ENCODE assay signal across 26 cellular contexts in the genomic region with DNA sequence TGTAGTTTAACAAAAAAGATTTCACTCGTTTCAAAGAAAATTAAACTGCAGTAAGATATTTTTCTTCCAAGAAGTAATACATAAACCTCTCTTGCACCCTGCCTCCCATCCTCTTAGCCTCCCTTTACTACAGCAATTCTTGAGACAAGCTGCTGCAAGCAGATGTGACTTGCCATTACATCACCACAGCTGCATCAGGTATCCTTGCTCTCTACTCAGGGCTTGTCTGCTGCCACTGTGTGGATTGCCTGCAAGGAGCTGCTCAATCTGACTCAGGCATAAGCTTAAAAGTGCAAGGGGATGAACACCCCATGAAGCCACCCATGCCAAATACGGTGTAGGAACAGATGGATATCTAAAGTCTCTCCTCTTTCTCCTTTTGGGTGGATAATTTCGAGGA.
"Had no signal": no experiment of that assay in that cellular context is flagged by ENCODE, and none has a peak within 500 bp of the region (broad histone marks: within the 10 kb centered on the region; RNA-seq: fewer than 3 reads in every experiment).

No MANE protein-coding gene starts in this region.

- H3K9ac ChIP-seq: neural progenitor cell, parathyroid adenoma had no signal

- FAIRE-seq: endometrium, keratinocyte, small intestine, urothelium cell line had no signal

- H3K4me1 Mint-ChIP-seq: central memory CD8-positive, alpha-beta T cell; naive thymus-derived CD4-positive, alpha-beta T cell; nephron; neural progenitor cell; stimulated activated naive CD8-positive, alpha-beta T cell treated with anti-CD3 and anti-CD28 coated beads, Interleukin-15, amount 100 ng/mL, for 72 hours had no signal

- H3K27ac ChIP-seq: coronary artery, gastrocnemius medialis, neural progenitor cell, parathyroid adenoma, right lobe of liver, tibial artery, upper lobe of left lung had no signal

- H3K27me3 Mint-ChIP-seq: central memory CD8-positive, alpha-beta T cell; naive thymus-derived CD4-positive, alpha-beta T cell; progenitor cell of endocrine pancreas; stimulated activated naive CD8-positive, alpha-beta T cell treated with anti-CD3 and anti-CD28 coated beads, Interleukin-15, amount 100 ng/mL, for 72 hours had no signal

- H3K27ac Mint-ChIP-seq: naive thymus-derived CD4-positive, alpha-beta T cell; nephron; neural progenitor cell; progenitor cell of endocrine pancreas; stimulated activated naive CD8-positive, alpha-beta T cell treated with anti-CD3 and anti-CD28 coated beads, Interleukin-15, amount 100 ng/mL, for 72 hours had no signal

- DNase-seq: dermis blood vessel endothelial cell; effector memory CD4-positive, alpha-beta T cell; gastrocnemius medialis; head of caudate nucleus; mesenchymal stem cell; midbrain; naive thymus-derived CD4-positive, alpha-beta T cell; right lobe of liver; small intestine; stimulated activated CD4-positive, alpha-beta T cell treated with anti-CD3 and anti-CD28 coated beads, Interleukin-15, amount 100 ng/mL, for 24 hours; stimulated activated CD4-positive, alpha-beta T cell treated with anti-CD3 and anti-CD28 coated beads, Interleukin-2, amount 100 ng/mL, for 48 hours; stimulated activated CD8-positive, alpha-beta memory T cell treated with anti-CD3 and anti-CD28 coated beads, Interleukin-4, amount 100 ng/mL, for 48 hours; stimulated activated naive CD4-positive, alpha-beta T cell; stimulated activated naive CD8-positive, alpha-beta T cell treated with anti-CD3 and anti-CD28 coated beads, Interleukin-15, amount 100 ng/mL, for 72 hours; tibial artery; upper lobe of left lung had no signal

- H3K27me3 ChIP-seq: gastrocnemius medialis, neural progenitor cell, right lobe of liver, tibial artery, upper lobe of left lung had no signal

- H3K79me2 ChIP-seq: parathyroid adenoma had no signal

- H3K4me1 ChIP-seq: gastrocnemius medialis, neural progenitor cell, parathyroid adenoma, right lobe of liver, tibial artery, upper lobe of left lung had no signal

- H3K4me2 ChIP-seq: neural progenitor cell had no signal

- H3K9me3 ChIP-seq: right lobe of liver had no signal

- H3K36me3 ChIP-seq: gastrocnemius medialis, neural progenitor cell, right lobe of liver, tibial artery, upper lobe of left lung had no signal

- H3K4me3 ChIP-seq: coronary artery, gastrocnemius medialis, lung, neural progenitor cell, right lobe of liver, tibial artery, upper lobe of left lung had no signal

- H3K36me3 Mint-ChIP-seq: naive thymus-derived CD4-positive, alpha-beta T cell; neural progenitor cell had no signal

- H3K4me3 Mint-ChIP-seq: central memory CD8-positive, alpha-beta T cell; naive thymus-derived CD4-positive, alpha-beta T cell; nephron; neural progenitor cell; stimulated activated naive CD8-positive, alpha-beta T cell treated with anti-CD3 and anti-CD28 coated beads, Interleukin-15, amount 100 ng/mL, for 72 hours had no signal

- H2AFZ ChIP-seq: neural progenitor cell, parathyroid adenoma had no signal
